ENCODE assay signal across 16 cellular contexts in the genomic region with DNA sequence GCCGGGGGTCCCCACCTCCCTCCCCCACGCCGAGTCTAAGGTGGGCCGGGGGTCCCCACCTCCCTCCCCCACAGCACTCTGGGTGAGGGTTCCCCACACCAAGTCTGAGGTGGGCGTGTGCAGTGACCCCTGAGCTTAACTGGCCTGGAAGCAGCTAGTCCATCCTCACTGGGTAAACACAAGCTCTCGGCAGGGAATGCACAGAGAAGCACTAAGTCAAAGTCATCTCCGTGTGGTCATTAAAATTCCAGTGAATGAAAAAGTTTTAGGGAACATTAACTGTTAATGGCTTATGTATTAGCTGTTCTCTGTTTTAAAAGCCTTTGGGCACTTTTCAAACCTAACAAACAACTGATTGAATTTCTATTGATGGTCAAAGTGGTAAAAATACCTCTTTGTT. TPM values are rescaled to one million over a fixed set of nuclear protein-coding genes. Genes with fewer than 3 reads are reported as not detected.
DNase-seq lines count a peak whose midpoint lies in the region; ATAC-seq and TF ChIP-seq lines count a peak whose summit lies in the region.
"Had no signal": no experiment of that assay in that cellular context is flagged by ENCODE, and none has a peak within 500 bp of the region (broad histone marks: within the 10 kb centered on the region; RNA-seq: fewer than 3 reads in every experiment).

No MANE protein-coding gene starts in this region.

- no peak overlapping the region for H3K4me3 Mint-ChIP-seq in natural killer cell treated with Interleukin-12 subunit alpha and Interleukin-12 subunit beta and Interleukin-15 and Interleukin-18, amount 100 ng/mL, for 72 hours
- H3K4me3 Mint-ChIP-seq: activated CD4-positive, alpha-beta T cell treated with anti-CD3 and anti-CD28 coated beads, Interleukin-2, amount 10 ng/mL, durations not matched to agents 7 days and 5 days; activated T-cell treated with anti-CD3 and anti-CD28 coated beads, Interleukin-2, amount 50 U/mL, for 4 hours had no signal

- no peaks in the 10 kb centered on the region for H3K9me2 ChIP-seq in SK-N-SH

- H3K9me3 Mint-ChIP-seq in natural killer cell treated with Interleukin-12 subunit alpha and Interleukin-12 subunit beta and Interleukin-15 and Interleukin-18, amount 100 ng/mL, for 72 hours: no peaks in the 10 kb centered on the region
- H3K9me3 Mint-ChIP-seq: activated CD4-positive, alpha-beta T cell treated with anti-CD3 and anti-CD28 coated beads, Interleukin-2, amount 10 ng/mL, durations not matched to agents 7 days and 5 days; activated T-cell treated with anti-CD3 and anti-CD28 coated beads, Interleukin-2, amount 50 U/mL, for 4 hours had no signal

- H3K27ac Mint-ChIP-seq in natural killer cell treated with Interleukin-12 subunit alpha and Interleukin-12 subunit beta and Interleukin-15 and Interleukin-18, amount 100 ng/mL, for 72 hours: no peak overlapping the region
- H3K27ac Mint-ChIP-seq: activated CD4-positive, alpha-beta T cell treated with anti-CD3 and anti-CD28 coated beads, Interleukin-2, amount 10 ng/mL, durations not matched to agents 7 days and 5 days had no signal

- ATAC-seq in SK-N-SH treated with all-trans-retinoic acid at 6 μM for 48 hours: no peak
- ATAC-seq in upper lobe of left lung (ENCODE audit: low FRiP score in 2 of 2): no peak
- ATAC-seq in natural killer cell treated with Interleukin-12 subunit alpha and Interleukin-12 subunit beta and Interleukin-15 and Interleukin-18, amount 100 ng/mL, for 72 hours: no peak
- ATAC-seq: activated T-cell treated with anti-CD3 and anti-CD28 coated beads, Interleukin-2, amount 50 U/mL, for 4 hours had no signal

- H3K27me3 Mint-ChIP-seq in natural killer cell treated with Interleukin-12 subunit alpha and Interleukin-12 subunit beta and Interleukin-15 and Interleukin-18, amount 100 ng/mL, for 72 hours: no peaks in the 10 kb centered on the region
- H3K27me3 Mint-ChIP-seq: activated CD4-positive, alpha-beta T cell treated with anti-CD3 and anti-CD28 coated beads, Interleukin-2, amount 10 ng/mL, durations not matched to agents 7 days and 5 days had no signal

- H3K9ac ChIP-seq in SK-N-SH (no peak overlapping the region), fibroblast of lung (ENCODE audit: insufficient read depth, low read length) (no peak overlapping the region)

- TF ChIP-seq CTCF in SK-N-SH (IDR thresholded peaks at IDR 0.05) (no peak), fibroblast of lung (conservative IDR thresholded peaks at IDR 0.05 in 1 of 2, IDR thresholded peaks at IDR 0.05 in 1 of 2; ENCODE audit: low read depth in 1 of 2, low read length in 2 of 2) (no peak), osteoblast (IDR thresholded peaks at IDR 0.05; ENCODE audit: extremely low read depth, low read depth, low read length) (no peak), upper lobe of left lung (IDR thresholded peaks at IDR 0.05) (no peak), GM10248 (IDR thresholded peaks at IDR 0.05; ENCODE audit: control extremely low read depth, extremely low read depth, low read depth, missing control alignments) (no peak)

- H3F3A ChIP-seq in SK-N-SH (replicated peaks; ENCODE audit: insufficient read depth): peaks cover 34% of the 10 kb centered on the region

- H3K9me3 ChIP-seq in SK-N-SH: no peaks in the 10 kb centered on the region
- H3K9me3 ChIP-seq in fibroblast of lung (ENCODE audit: control insufficient read depth, insufficient read depth, low read depth, low read length): no peaks in the 10 kb centered on the region
- no peaks in the 10 kb centered on the region for H3K9me3 ChIP-seq in osteoblast (ENCODE audit: low read depth, low read length)
- no peaks in the 10 kb centered on the region for H3K9me3 ChIP-seq in upper lobe of left lung

- no peak overlapping the region for H3K4me3 ChIP-seq in SK-N-SH (ENCODE audit: low read depth in 2 of 2, low read length in 1 of 2)
- H3K4me3 ChIP-seq in fibroblast of lung (replicated peaks in 1 of 4; ENCODE audit: control extremely low read depth in 1 of 4, insufficient read depth in 1 of 4, low read depth in 3 of 4, low read length in 4 of 4): no peak overlapping the region
- no peak overlapping the region for H3K4me3 ChIP-seq in osteoblast (ENCODE audit: insufficient read depth, low read length)
- no peak overlapping the region for H3K4me3 ChIP-seq in upper lobe of left lung

- TF ChIP-seq RAD21 in SK-N-SH (IDR thresholded peaks at IDR 0.05; ENCODE audit: low read length): no peak

- CTCF ChIA-PET in SK-N-SH (lab: Yijun Ruan, JAX): interaction anchor here (1.0 to 7.6 kb wide), 9 partner anchors 9 to 452 kb away, joined by 3 to 67 read pairs (median 9); no protein-coding TSS in a partner anchor
- CTCF ChIA-PET in GM10248 (lab: Yijun Ruan, JAX): interaction anchor here (1.0 to 1.6 kb wide), 4 partner anchors 11 to 459 kb away, joined by 3 to 5 read pairs (median 4); no protein-coding TSS in a partner anchor

- H3K27me3 ChIP-seq in SK-N-SH (ENCODE audit: insufficient read depth): no peaks in the 10 kb centered on the region
- no peaks in the 10 kb centered on the region for H3K27me3 ChIP-seq in fibroblast of lung (ENCODE audit: control insufficient read depth, insufficient read depth, low read length)
- H3K27me3 ChIP-seq in osteoblast (ENCODE audit: insufficient read depth, low read length): no peaks in the 10 kb centered on the region
- H3K27me3 ChIP-seq in upper lobe of left lung: no peaks in the 10 kb centered on the region

- H3K27ac ChIP-seq in SK-N-SH (ENCODE audit: low read depth in 2 of 2, low read length in 1 of 2): peak overlapping the region in 1 of 2 experiments; percentile 88; a peak in 2 of 4 replicates
- peak overlapping the region; percentile 37 for H3K27ac ChIP-seq in fibroblast of lung (ENCODE audit: insufficient read depth, low read length)
- no peak overlapping the region for H3K27ac ChIP-seq in osteoblast (ENCODE audit: low read depth, low read length)
- H3K27ac ChIP-seq in upper lobe of left lung: peak overlapping the region; percentile 38 to 82 (median 69)

- no peak for DNase-seq in SK-N-SH
- peak in 1 of 2 donors; percentile 43 for DNase-seq in fibroblast of lung (ENCODE audit: low read depth in 2 of 2)
- DNase-seq in osteoblast (ENCODE audit: insufficient read length, low spot score, missing footprints): peak; percentile 76
- DNase-seq in upper lobe of left lung: no peak
- DNase-seq in HPDE6-E6E7 (ENCODE audit: extremely low spot score): no peak
- DNase-seq in natural killer cell treated with Interleukin-12 subunit alpha and Interleukin-12 subunit beta and Interleukin-15 and Interleukin-18, amount 100 ng/mL, for 72 hours (ENCODE audit: low spot score): no peak
- DNase-seq in GM10248 (ENCODE audit: extremely low spot score): no peak
- DNase-seq: 8988T; activated CD4-positive, alpha-beta T cell treated with anti-CD3 and anti-CD28 coated beads, Interleukin-2, amount 10 ng/mL, durations not matched to agents 7 days and 5 days; activated T-cell treated with anti-CD3 and anti-CD28 coated beads, Interleukin-2, amount 50 U/mL, for 4 hours; amygdala; Kasumi-1; NCI-H526 treated with DMSO at 0.1 percent for 48 hours; nucleus accumbens; stimulated activated CD4-positive, alpha-beta T cell treated with anti-CD3 and anti-CD28 coated beads, Interleukin-2, amount 100 ng/mL, for 24 hours had no signal

- H3K36me3 ChIP-seq in SK-N-SH (replicated peaks in 1 of 2; ENCODE audit: control insufficient read depth in 1 of 2, insufficient read depth in 2 of 2, low read length in 1 of 2) (peaks cover 23 to 42% of the 10 kb centered on the region in 2 experiments), fibroblast of lung (ENCODE audit: control insufficient read depth, insufficient read depth, low read length) (peaks cover 12% of the 10 kb centered on the region), osteoblast (ENCODE audit: insufficient read depth, low read length) (peaks cover 15% of the 10 kb centered on the region), upper lobe of left lung (peaks cover 0 to 59% (median 24%) of the 10 kb centered on the region in 4 donors)

- POLR2A ChIA-PET in SK-N-SH (lab: Yijun Ruan, JAX) (interaction anchor here (1.6 kb wide), 1 partner anchor 38 kb away, joined by 4 read pairs; no protein-coding TSS in a partner anchor), GM10248 (lab: Yijun Ruan, JAX) (no interaction called here)

- H4K20me1 ChIP-seq in SK-N-SH (ENCODE audit: insufficient read depth) (no peaks in the 10 kb centered on the region), fibroblast of lung (ENCODE audit: control insufficient read depth, extremely low read depth, insufficient read depth, low read length) (no peaks in the 10 kb centered on the region), osteoblast (ENCODE audit: insufficient read depth, low read length) (no peaks in the 10 kb centered on the region)

- no peak for TF ChIP-seq POLR2A in upper lobe of left lung (IDR thresholded peaks at IDR 0.05)

- peak overlapping the region; percentile 12; the same call in 1 of the 2 replicates for H3K4me2 ChIP-seq in SK-N-SH
- H3K4me2 ChIP-seq in fibroblast of lung (ENCODE audit: extremely low read depth, insufficient read depth, low read length): no peak overlapping the region
- H3K4me2 ChIP-seq in osteoblast (ENCODE audit: insufficient read depth, low read length): no peak overlapping the region

- TF ChIP-seq EP300 in SK-N-SH (IDR thresholded peaks at IDR 0.05; ENCODE audit: borderline replicate concordance in 1 of 2, low read depth in 1 of 2, low read length in 1 of 2): no peak
- no peak for TF ChIP-seq EP300 in upper lobe of left lung (IDR thresholded peaks at IDR 0.05)

- peaks cover 0 to 3% of the 10 kb centered on the region in 2 donors for H3K4me1 Mint-ChIP-seq in natural killer cell treated with Interleukin-12 subunit alpha and Interleukin-12 subunit beta and Interleukin-15 and Interleukin-18, amount 100 ng/mL, for 72 hours (ENCODE audit: low read depth in 2 of 2)
- H3K4me1 Mint-ChIP-seq: activated CD4-positive, alpha-beta T cell treated with anti-CD3 and anti-CD28 coated beads, Interleukin-2, amount 10 ng/mL, durations not matched to agents 7 days and 5 days had no signal

- H3K79me2 ChIP-seq in SK-N-SH (ENCODE audit: insufficient read depth) (0 out of 2 replicates have a peak, but pooled peaks cover 8% of the 10 kb centered on the region), fibroblast of lung (ENCODE audit: control insufficient read depth, insufficient read depth, low read length) (no peaks in the 10 kb centered on the region), osteoblast (ENCODE audit: insufficient read depth, low read length) (no peaks in the 10 kb centered on the region)

- WGBS in SK-N-SH (ENCODE audit: low lambda C conversion rate): 67% methylated on average over 5 of the region's 7 CpGs
- WGBS in upper lobe of left lung, 2 donors: 50 to 62% methylated on average over 3 to 5 of the region's 7 CpGs

- no peak overlapping the region for H2AFZ ChIP-seq in SK-N-SH (ENCODE audit: low read depth)
- no peak overlapping the region for H2AFZ ChIP-seq in fibroblast of lung (ENCODE audit: low read length)
- no peak overlapping the region for H2AFZ ChIP-seq in osteoblast (ENCODE audit: low read length)

- peaks cover 10% of the 10 kb centered on the region for H3K36me3 Mint-ChIP-seq in natural killer cell treated with Interleukin-12 subunit alpha and Interleukin-12 subunit beta and Interleukin-15 and Interleukin-18, amount 100 ng/mL, for 72 hours

- H3K4me1 ChIP-seq in SK-N-SH (ENCODE audit: control insufficient read depth in 1 of 2, insufficient read depth in 2 of 2, low read depth in 1 of 2, low read length in 1 of 2) (peaks cover 21 to 45% of the 10 kb centered on the region in 2 experiments), fibroblast of lung (ENCODE audit: control insufficient read depth, extremely low read depth, insufficient read depth, low read length) (peaks cover 12% of the 10 kb centered on the region), osteoblast (ENCODE audit: insufficient read depth, low read length) (no peaks in the 10 kb centered on the region), upper lobe of left lung (peaks cover 13 to 18% (median 17%) of the 10 kb centered on the region in 4 donors)

RNA-seq across cellular contexts. Expression of a gene that starts 43.7 kb away (rescaled TPM):
- 50.5 and 63.7 TPM in 2 replicates for polyA plus RNA-seq in SK-N-SH (2012; rRNA removed)
- polyA plus RNA-seq in SK-N-SH (2012; cell fraction: cytosol; rRNA removed): 43.8 and 69.6 TPM in 2 replicates
- 55.8 and 70.9 TPM in 2 replicates for polyA plus RNA-seq in SK-N-SH (2012; cell fraction: nucleus; rRNA removed)
- total RNA-seq in fibroblast of lung: 12.3 and 14.5 TPM in 2 replicates
- 12.1 and 12.7 TPM in 2 replicates for polyA plus RNA-seq in fibroblast of lung
- 14.0 and 16.2 TPM in 2 replicates for polyA plus RNA-seq in fibroblast of lung (2012)
- 11.5 and 11.9 TPM in 2 replicates for polyA minus RNA-seq in fibroblast of lung (ENCODE audit: low replicate concordance)
- 5.9 and 6.5 TPM in 2 replicates for total RNA-seq in osteoblast
- total RNA-seq in upper lobe of left lung: 10 to 100 TPM; 10.3 to 24.4 (median 20.9) TPM
- 10 to 100 TPM in 1 of 2 donors, 1 to 10 TPM in 1; 9.8 to 31.9 TPM for total RNA-seq in natural killer cell treated with Interleukin-12 subunit alpha and Interleukin-12 subunit beta and Interleukin-15 and Interleukin-18, amount 100 ng/mL, for 72 hours

RNA-seq across cellular contexts. Expression of a gene that starts 44.3 kb away (rescaled TPM):
- polyA plus RNA-seq in SK-N-SH (2012; rRNA removed): 51.8 and 58.5 TPM in 2 replicates
- polyA plus RNA-seq in SK-N-SH (2012; cell fraction: cytosol; rRNA removed): 29.0 and 41.8 TPM in 2 replicates
- polyA plus RNA-seq in SK-N-SH (2012; cell fraction: nucleus; rRNA removed): 74.3 and 79.4 TPM in 2 replicates
- 10.3 and 14.2 TPM in 2 replicates for total RNA-seq in fibroblast of lung
- 13.1 and 19.2 TPM in 2 replicates for polyA plus RNA-seq in fibroblast of lung
- polyA plus RNA-seq in fibroblast of lung (2012): 17.8 and 25.9 TPM in 2 replicates
- 25.8 and 31.6 TPM in 2 replicates for polyA minus RNA-seq in fibroblast of lung (ENCODE audit: low replicate concordance)
- total RNA-seq in osteoblast: 19.7 and 22.4 TPM in 2 replicates
- 10 to 100 TPM; 18.2 to 35.6 (median 26.4) TPM for total RNA-seq in upper lobe of left lung
- total RNA-seq in natural killer cell treated with Interleukin-12 subunit alpha and Interleukin-12 subunit beta and Interleukin-15 and Interleukin-18, amount 100 ng/mL, for 72 hours: 10 to 100 TPM; 19.5 to 53.4 TPM
